1 cellular context compared by ENCODE assay signal in the genomic region with DNA sequence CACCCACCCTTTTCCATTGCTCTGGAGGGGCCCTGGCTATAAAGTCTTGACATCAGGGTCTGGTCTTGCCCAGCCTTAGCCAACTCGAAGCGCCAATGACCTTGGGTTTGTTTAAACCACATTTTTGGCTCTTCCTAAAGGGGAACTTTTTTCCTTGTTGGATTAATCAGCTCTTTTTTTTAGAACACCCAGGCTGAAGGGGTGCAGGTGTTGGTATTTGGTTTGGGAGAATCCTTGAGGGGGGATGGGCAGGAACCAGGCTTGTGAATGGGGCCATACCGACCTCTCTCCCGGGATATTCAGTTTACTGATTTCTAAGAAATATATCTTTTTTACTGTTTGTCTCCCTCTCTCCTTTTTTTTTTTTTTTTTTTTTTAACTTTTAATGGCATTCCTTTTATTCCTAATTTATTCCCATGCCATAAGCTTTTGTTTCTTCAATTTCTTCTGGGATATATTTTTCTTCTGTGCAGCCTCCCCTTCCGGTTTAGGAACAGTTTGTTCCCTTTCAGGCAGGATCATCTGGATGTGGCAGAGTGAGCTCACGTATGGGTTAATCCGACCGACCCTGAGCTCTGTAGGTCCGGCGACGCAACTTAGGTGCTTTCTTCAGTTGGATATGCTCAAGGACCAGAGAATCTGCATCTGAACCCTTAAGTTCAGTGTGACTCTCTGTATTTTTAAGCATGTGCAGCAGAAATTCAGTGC.
TF ChIP-seq lines count a peak whose summit lies in the region.

No MANE protein-coding gene starts in this region.

TF ChIP-seq in HEK293, 187 proteins besides CTCF, POLR2A, EP300 and RAD21 (continued from another document):
- TF ChIP-seq, protein P1, sequence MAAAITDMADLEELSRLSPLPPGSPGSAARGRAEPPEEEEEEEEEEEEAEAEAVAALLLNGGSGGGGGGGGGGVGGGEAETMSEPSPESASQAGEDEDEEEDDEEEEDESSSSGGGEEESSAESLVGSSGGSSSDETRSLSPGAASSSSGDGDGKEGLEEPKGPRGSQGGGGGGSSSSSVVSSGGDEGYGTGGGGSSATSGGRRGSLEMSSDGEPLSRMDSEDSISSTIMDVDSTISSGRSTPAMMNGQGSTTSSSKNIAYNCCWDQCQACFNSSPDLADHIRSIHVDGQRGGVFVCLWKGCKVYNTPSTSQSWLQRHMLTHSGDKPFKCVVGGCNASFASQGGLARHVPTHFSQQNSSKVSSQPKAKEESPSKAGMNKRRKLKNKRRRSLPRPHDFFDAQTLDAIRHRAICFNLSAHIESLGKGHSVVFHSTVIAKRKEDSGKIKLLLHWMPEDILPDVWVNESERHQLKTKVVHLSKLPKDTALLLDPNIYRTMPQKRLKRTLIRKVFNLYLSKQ (tag by site-specific recombination; IDR thresholded peaks at IDR 0.05; ENCODE audit: borderline replicate concordance), result no peak
- TF ChIP-seq ZNF175 (tag by site-specific recombination; IDR thresholded peaks at IDR 0.05) (no peak), ZNF792 (tag by site-specific recombination; IDR thresholded peaks at IDR 0.05) (no peak), ZNF266 (tag by site-specific recombination; IDR thresholded peaks at IDR 0.05; ENCODE audit: low read depth) (no peak), ZNF10 (tag by site-specific recombination; IDR thresholded peaks at IDR 0.05) (no peak)
